10 cellular contexts compared by ENCODE assay signal in the genomic region with DNA sequence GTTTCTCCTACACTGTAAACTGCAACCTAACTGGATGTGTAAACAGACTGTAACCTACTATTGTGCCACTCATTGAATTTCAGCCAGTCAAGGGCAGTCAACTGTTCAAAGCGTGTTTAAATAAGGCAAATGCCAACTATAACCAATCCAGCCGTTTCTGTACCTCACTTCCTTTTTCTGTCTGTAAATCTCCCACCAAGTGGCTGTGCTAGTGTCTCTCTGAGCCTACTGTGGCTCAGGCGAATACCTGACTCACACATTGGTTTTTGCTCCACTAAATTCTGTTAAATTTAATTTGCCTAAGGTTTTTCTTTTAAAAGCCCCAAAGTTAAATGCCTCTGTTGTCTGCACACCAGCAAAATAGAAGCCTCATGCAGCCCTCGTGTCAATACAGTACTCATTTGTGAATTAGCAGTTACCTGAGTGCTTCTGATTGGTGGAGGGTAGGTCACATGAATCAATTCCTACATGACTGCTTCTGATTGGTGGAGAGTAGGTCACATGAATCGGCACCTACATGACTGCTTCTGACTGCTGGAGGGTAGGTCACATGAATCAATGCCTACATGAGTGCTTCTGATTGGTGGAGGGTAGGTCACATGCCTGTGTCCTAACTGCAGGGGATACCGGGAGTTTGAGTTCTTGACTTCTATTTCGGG.
A peak's percentile ranks its signal among the peaks of the same experiment; 100 is the strongest.
DNase-seq lines count a peak whose midpoint lies in the region; ATAC-seq lines count a peak whose summit lies in the region.
"Had no signal": no experiment of that assay in that cellular context is flagged by ENCODE, and none has a peak within 500 bp of the region (broad histone marks: within the 10 kb centered on the region; RNA-seq: fewer than 3 reads in every experiment).

No MANE protein-coding gene starts in this region.

- peak overlapping the region; percentile 55 for H3K4me3 Mint-ChIP-seq in activated naive CD4-positive, alpha-beta T cell treated with anti-CD3 and anti-CD28 coated beads, Interleukin-2, amount 50 U/mL, for 24 hours
- H3K4me3 Mint-ChIP-seq in activated naive CD8-positive, alpha-beta T cell treated with anti-CD3 and anti-CD28 coated beads, Interleukin-2, amount 50 U/mL, for 24 hours: peak overlapping the region; percentile 67

- peak overlapping the region; percentile 96 for H3K27ac Mint-ChIP-seq in activated naive CD4-positive, alpha-beta T cell treated with anti-CD3 and anti-CD28 coated beads, Interleukin-2, amount 50 U/mL, for 24 hours
- H3K27ac Mint-ChIP-seq in activated naive CD8-positive, alpha-beta T cell treated with anti-CD3 and anti-CD28 coated beads, Interleukin-2, amount 50 U/mL, for 24 hours: peak overlapping the region; percentile 97

- no peaks in the 10 kb centered on the region for H3K36me3 ChIP-seq in subcutaneous abdominal adipose tissue (ENCODE audit: control insufficient read depth in 5 of 5, insufficient read depth in 5 of 5, low read length in 5 of 5)
- H3K36me3 ChIP-seq: neutrophil, uterus had no signal

- peaks cover 2 to 33% (median 19%) of the 10 kb centered on the region in 5 donors for H3K4me1 ChIP-seq in subcutaneous abdominal adipose tissue (ENCODE audit: control insufficient read depth in 5 of 5, insufficient read depth in 5 of 5, low read length in 5 of 5)
- H3K4me1 ChIP-seq: uterus had no signal

- H3K4me1 Mint-ChIP-seq in activated naive CD4-positive, alpha-beta T cell treated with anti-CD3 and anti-CD28 coated beads, Interleukin-2, amount 50 U/mL, for 24 hours: peaks cover 89% of the 10 kb centered on the region
- H3K4me1 Mint-ChIP-seq in activated naive CD8-positive, alpha-beta T cell treated with anti-CD3 and anti-CD28 coated beads, Interleukin-2, amount 50 U/mL, for 24 hours: peaks cover 73% of the 10 kb centered on the region

- no peaks in the 10 kb centered on the region for H3K27me3 ChIP-seq in subcutaneous abdominal adipose tissue (ENCODE audit: control insufficient read depth in 5 of 5, insufficient read depth in 4 of 5, low read length in 5 of 5)
- H3K27me3 ChIP-seq: neutrophil, uterus had no signal

- no peak overlapping the region for H3K9ac ChIP-seq in subcutaneous abdominal adipose tissue (ENCODE audit: low read length in 5 of 5)

- H3K27ac ChIP-seq in subcutaneous abdominal adipose tissue (ENCODE audit: low read depth, low read length): peak overlapping the region; percentile 11
- H3K27ac ChIP-seq: neutrophil, uterus had no signal

- H3K9me3 ChIP-seq in subcutaneous abdominal adipose tissue (ENCODE audit: control insufficient read depth in 5 of 5, low read length in 5 of 5): no peaks in the 10 kb centered on the region
- H3K9me3 ChIP-seq: neutrophil, uterus had no signal

- peak; percentile 42 for ATAC-seq in activated naive CD8-positive, alpha-beta T cell treated with anti-CD3 and anti-CD28 coated beads, Interleukin-2, amount 50 U/mL, for 24 hours
- ATAC-seq in HG03442 (IDR thresholded peaks at IDR 0.05; ENCODE audit: unreplicated experiment) (no peak), HG02642 (IDR thresholded peaks at IDR 0.05; ENCODE audit: poor library complexity, unreplicated experiment) (no peak)

- H3K9me3 Mint-ChIP-seq in activated naive CD4-positive, alpha-beta T cell treated with anti-CD3 and anti-CD28 coated beads, Interleukin-2, amount 50 U/mL, for 24 hours: peaks cover 4% of the 10 kb centered on the region
- peaks cover 13% of the 10 kb centered on the region for H3K9me3 Mint-ChIP-seq in activated naive CD8-positive, alpha-beta T cell treated with anti-CD3 and anti-CD28 coated beads, Interleukin-2, amount 50 U/mL, for 24 hours

- no peaks in the 10 kb centered on the region for H3K27me3 Mint-ChIP-seq in activated naive CD4-positive, alpha-beta T cell treated with anti-CD3 and anti-CD28 coated beads, Interleukin-2, amount 50 U/mL, for 24 hours
- H3K27me3 Mint-ChIP-seq in activated naive CD8-positive, alpha-beta T cell treated with anti-CD3 and anti-CD28 coated beads, Interleukin-2, amount 50 U/mL, for 24 hours: no peaks in the 10 kb centered on the region

- no peaks in the 10 kb centered on the region for H3K36me3 Mint-ChIP-seq in activated naive CD4-positive, alpha-beta T cell treated with anti-CD3 and anti-CD28 coated beads, Interleukin-2, amount 50 U/mL, for 24 hours
- peaks cover 14% of the 10 kb centered on the region for H3K36me3 Mint-ChIP-seq in activated naive CD8-positive, alpha-beta T cell treated with anti-CD3 and anti-CD28 coated beads, Interleukin-2, amount 50 U/mL, for 24 hours (ENCODE audit: low read depth)

- DNase-seq in activated naive CD4-positive, alpha-beta T cell (lab: John Stamatoyannopoulos, UW): no peak
- DNase-seq in NCI-H69 (lab: John Stamatoyannopoulos, UW) (peak; percentile 54), activated gamma-delta T cell treated with Interleukin-2 at 50 U/mL for 16 hours (no peak)
- no peak for DNase-seq in activated naive CD8-positive, alpha-beta T cell treated with anti-CD3 and anti-CD28 coated beads, Interleukin-2, amount 50 U/mL, for 24 hours
- DNase-seq: uterus had no signal

- H3K4me3 ChIP-seq in subcutaneous abdominal adipose tissue (ENCODE audit: low read depth in 1 of 5, low read length in 5 of 5): no peak overlapping the region
- H3K4me3 ChIP-seq: uterus had no signal
